Comparison of ENCODE assay signal across 1 cellular context in the genomic region with DNA sequence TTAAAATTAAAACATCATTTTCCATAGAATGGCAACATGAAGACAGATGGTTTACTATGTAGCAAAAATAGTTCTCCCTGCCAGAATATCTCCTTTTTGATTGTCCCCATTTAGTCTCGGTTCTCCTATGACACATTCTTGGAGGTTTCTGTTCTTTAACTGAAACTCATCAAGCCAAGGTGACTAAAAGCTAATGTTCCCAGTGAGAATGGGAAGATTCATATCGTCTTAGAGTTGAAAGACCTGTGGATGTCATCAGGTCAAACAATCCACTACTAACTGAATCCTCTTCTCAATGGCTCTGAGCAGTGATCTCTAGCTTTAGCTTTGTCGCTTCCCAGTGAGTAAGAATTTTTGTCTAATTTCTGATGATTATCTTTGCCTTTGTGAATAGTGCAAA.
TF ChIP-seq lines count a peak whose summit lies in the region.

No MANE protein-coding gene starts in this region.

TF ChIP-seq in GM23338, 12 proteins besides CTCF, POLR2A, EP300 and RAD21 (continued from another document):
- TF ChIP-seq, protein P1, sequence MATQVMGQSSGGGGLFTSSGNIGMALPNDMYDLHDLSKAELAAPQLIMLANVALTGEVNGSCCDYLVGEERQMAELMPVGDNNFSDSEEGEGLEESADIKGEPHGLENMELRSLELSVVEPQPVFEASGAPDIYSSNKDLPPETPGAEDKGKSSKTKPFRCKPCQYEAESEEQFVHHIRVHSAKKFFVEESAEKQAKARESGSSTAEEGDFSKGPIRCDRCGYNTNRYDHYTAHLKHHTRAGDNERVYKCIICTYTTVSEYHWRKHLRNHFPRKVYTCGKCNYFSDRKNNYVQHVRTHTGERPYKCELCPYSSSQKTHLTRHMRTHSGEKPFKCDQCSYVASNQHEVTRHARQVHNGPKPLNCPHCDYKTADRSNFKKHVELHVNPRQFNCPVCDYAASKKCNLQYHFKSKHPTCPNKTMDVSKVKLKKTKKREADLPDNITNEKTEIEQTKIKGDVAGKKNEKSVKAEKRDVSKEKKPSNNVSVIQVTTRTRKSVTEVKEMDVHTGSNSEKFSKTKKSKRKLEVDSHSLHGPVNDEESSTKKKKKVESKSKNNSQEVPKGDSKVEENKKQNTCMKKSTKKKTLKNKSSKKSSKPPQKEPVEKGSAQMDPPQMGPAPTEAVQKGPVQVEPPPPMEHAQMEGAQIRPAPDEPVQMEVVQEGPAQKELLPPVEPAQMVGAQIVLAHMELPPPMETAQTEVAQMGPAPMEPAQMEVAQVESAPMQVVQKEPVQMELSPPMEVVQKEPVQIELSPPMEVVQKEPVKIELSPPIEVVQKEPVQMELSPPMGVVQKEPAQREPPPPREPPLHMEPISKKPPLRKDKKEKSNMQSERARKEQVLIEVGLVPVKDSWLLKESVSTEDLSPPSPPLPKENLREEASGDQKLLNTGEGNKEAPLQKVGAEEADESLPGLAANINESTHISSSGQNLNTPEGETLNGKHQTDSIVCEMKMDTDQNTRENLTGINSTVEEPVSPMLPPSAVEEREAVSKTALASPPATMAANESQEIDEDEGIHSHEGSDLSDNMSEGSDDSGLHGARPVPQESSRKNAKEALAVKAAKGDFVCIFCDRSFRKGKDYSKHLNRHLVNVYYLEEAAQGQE (IDR thresholded peaks at IDR 0.05; ENCODE audit: unreplicated experiment): no peak
- TF ChIP-seq, protein P2, sequence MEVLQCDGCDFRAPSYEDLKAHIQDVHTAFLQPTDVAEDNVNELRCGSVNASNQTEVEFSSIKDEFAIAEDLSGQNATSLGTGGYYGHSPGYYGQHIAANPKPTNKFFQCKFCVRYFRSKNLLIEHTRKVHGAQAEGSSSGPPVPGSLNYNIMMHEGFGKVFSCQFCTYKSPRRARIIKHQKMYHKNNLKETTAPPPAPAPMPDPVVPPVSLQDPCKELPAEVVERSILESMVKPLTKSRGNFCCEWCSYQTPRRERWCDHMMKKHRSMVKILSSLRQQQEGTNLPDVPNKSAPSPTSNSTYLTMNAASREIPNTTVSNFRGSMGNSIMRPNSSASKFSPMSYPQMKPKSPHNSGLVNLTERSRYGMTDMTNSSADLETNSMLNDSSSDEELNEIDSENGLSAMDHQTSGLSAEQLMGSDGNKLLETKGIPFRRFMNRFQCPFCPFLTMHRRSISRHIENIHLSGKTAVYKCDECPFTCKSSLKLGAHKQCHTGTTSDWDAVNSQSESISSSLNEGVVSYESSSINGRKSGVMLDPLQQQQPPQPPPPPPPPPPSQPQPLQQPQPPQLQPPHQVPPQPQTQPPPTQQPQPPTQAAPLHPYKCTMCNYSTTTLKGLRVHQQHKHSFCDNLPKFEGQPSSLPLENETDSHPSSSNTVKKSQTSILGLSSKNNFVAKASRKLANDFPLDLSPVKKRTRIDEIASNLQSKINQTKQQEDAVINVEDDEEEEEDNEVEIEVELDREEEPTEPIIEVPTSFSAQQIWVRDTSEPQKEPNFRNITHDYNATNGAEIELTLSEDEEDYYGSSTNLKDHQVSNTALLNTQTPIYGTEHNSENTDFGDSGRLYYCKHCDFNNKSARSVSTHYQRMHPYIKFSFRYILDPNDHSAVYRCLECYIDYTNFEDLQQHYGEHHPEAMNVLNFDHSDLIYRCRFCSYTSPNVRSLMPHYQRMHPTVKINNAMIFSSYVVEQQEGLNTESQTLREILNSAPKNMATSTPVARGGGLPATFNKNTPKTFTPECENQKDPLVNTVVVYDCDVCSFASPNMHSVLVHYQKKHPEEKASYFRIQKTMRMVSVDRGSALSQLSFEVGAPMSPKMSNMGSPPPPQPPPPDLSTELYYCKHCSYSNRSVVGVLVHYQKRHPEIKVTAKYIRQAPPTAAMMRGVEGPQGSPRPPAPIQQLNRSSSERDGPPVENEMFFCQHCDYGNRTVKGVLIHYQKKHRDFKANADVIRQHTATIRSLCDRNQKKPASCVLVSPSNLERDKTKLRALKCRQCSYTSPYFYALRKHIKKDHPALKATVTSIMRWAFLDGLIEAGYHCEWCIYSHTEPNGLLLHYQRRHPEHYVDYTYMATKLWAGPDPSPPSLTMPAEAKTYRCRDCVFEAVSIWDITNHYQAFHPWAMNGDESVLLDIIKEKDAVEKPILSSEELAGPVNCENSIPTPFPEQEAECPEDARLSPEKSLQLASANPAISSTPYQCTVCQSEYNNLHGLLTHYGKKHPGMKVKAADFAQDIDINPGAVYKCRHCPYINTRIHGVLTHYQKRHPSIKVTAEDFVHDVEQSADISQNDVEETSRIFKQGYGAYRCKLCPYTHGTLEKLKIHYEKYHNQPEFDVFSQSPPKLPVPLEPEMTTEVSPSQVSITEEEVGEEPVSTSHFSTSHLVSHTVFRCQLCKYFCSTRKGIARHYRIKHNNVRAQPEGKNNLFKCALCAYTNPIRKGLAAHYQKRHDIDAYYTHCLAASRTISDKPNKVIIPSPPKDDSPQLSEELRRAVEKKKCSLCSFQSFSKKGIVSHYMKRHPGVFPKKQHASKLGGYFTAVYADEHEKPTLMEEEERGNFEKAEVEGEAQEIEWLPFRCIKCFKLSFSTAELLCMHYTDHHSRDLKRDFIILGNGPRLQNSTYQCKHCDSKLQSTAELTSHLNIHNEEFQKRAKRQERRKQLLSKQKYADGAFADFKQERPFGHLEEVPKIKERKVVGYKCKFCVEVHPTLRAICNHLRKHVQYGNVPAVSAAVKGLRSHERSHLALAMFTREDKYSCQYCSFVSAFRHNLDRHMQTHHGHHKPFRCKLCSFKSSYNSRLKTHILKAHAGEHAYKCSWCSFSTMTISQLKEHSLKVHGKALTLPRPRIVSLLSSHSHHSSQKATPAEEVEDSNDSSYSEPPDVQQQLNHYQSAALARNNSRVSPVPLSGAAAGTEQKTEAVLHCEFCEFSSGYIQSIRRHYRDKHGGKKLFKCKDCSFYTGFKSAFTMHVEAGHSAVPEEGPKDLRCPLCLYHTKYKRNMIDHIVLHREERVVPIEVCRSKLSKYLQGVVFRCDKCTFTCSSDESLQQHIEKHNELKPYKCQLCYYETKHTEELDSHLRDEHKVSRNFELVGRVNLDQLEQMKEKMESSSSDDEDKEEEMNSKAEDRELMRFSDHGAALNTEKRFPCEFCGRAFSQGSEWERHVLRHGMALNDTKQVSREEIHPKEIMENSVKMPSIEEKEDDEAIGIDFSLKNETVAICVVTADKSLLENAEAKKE (CRISPR knock-in tag; IDR thresholded peaks at IDR 0.05): no peak
- TF ChIP-seq CREB1 (CRISPR knock-in tag; IDR thresholded peaks at IDR 0.05; ENCODE audit: low read depth) (no peak), STAT1 (IDR thresholded peaks at IDR 0.05; ENCODE audit: unreplicated experiment) (no peak), EZH2 (IDR thresholded peaks at IDR 0.05; ENCODE audit: low read depth, unreplicated experiment) (no peak), ZNF114 (CRISPR knock-in tag; IDR thresholded peaks at IDR 0.05) (no peak), JUNB (IDR thresholded peaks at IDR 0.05; ENCODE audit: unreplicated experiment) (no peak)
- TF ChIP-seq, protein P3, sequence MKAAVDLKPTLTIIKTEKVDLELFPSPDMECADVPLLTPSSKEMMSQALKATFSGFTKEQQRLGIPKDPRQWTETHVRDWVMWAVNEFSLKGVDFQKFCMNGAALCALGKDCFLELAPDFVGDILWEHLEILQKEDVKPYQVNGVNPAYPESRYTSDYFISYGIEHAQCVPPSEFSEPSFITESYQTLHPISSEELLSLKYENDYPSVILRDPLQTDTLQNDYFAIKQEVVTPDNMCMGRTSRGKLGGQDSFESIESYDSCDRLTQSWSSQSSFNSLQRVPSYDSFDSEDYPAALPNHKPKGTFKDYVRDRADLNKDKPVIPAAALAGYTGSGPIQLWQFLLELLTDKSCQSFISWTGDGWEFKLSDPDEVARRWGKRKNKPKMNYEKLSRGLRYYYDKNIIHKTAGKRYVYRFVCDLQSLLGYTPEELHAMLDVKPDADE (IDR thresholded peaks at IDR 0.05): no peak
TF ChIP-seq in GM23338: peak in this region for 0.
